In the genomic region with DNA sequence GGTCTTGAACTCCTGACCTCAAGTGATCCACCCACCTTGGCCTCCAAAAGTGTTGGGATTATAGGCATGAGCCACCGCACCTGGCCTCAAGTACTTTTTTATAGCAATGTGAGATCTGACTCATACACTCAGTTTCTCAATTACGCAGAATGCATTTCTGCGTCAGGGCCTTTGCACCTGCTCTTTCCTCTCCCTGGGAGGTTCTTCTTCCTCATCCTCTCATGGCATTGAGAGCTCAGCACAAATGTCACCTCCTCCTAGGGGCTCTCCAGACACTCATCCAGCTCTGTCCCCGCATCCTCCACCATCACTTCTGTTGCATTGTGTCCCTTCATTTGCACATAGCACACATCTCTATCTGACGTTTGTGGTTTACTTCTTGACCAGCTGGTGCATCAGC, we compare ENCODE assay signal across 17 cellular contexts.
DNase-seq lines count a peak whose midpoint lies in the region; ATAC-seq lines count a peak whose summit lies in the region.
"Had no signal": no experiment of that assay in that cellular context is flagged by ENCODE, and none has a peak within 500 bp of the region (broad histone marks: within the 10 kb centered on the region; RNA-seq: fewer than 3 reads in every experiment).

No MANE protein-coding gene starts in this region.

- no peak for ATAC-seq in left lobe of liver
- ATAC-seq: Panc1 had no signal

- peak; percentile 2 to 7 for DNase-seq in activated T-cell treated with anti-CD3 and anti-CD28 coated beads, Interleukin-2, amount 50 U/mL, for 48 hours
- no peak for DNase-seq in activated T-cell treated with anti-CD3 and anti-CD28 coated beads, Interleukin-2, amount 50 U/mL, for 1 hour
- DNase-seq in SHP77 (lab: John Stamatoyannopoulos, UW) (peak; percentile 37 to 62), left lobe of liver (ENCODE audit: low spot score) (peak; percentile 10), ureter (ENCODE audit: low spot score) (peak; percentile 9), hepatic stellate cell (ENCODE audit: low spot score) (no peak), T-helper 9 cell (no peak), SW 1271 (lab: John Stamatoyannopoulos, UW) (no peak)
- DNase-seq: C1 segment of cervical spinal cord, GF-D8, IMR-90, Karpas-422, MG63, NCI-H1092, NCI-H2081 treated with DMSO at 0.1 percent for 48 hours, NCI-H524 treated with DMSO at 0.1 percent for 48 hours had no signal

Comparison
In these comparisons a context has a peak if more than half of its experiments do, and no peak if none do; other contexts are left out.
1. DNase-seq: peak in activated T-cell treated with anti-CD3 and anti-CD28 coated beads, Interleukin-2, amount 50 U/mL, for 48 hours (2 of 2), SHP77 (2 of 2), left lobe of liver (single experiment) and ureter (single experiment); none in activated T-cell treated with anti-CD3 and anti-CD28 coated beads, Interleukin-2, amount 50 U/mL, for 1 hour (single experiment), hepatic stellate cell (single experiment), T-helper 9 cell (single experiment) and SW 1271 (0 of 2).